13 cellular contexts compared by ENCODE assay signal in genomic region chr4:121421594-121421993, GRCh38. TPM values are rescaled to one million over a fixed set of nuclear protein-coding genes. Genes with fewer than 3 reads are reported as not detected.
A peak's percentile ranks its signal among the peaks of the same experiment; 100 is the strongest.
DNase-seq lines count a peak whose midpoint lies in the region; ATAC-seq, FAIRE-seq and TF ChIP-seq lines count a peak whose summit lies in the region.
"Had no signal": no experiment of that assay in that cellular context is flagged by ENCODE, and none has a peak within 500 bp of the region (broad histone marks: within the 10 kb centered on the region; RNA-seq: fewer than 3 reads in every experiment).

No MANE protein-coding gene starts in this region.

- H3K36me3 Mint-ChIP-seq in activated naive CD4-positive, alpha-beta T cell treated with anti-CD3 and anti-CD28 coated beads for 36 hours (ENCODE audit: low read depth), result no peaks in the 10 kb centered on the region
- H3K36me3 Mint-ChIP-seq: natural killer cell had no signal

- no peak overlapping the region for H3K4me3 Mint-ChIP-seq in activated naive CD4-positive, alpha-beta T cell treated with anti-CD3 and anti-CD28 coated beads for 36 hours
- H3K4me3 Mint-ChIP-seq: central memory CD8-positive, alpha-beta T cell; natural killer cell had no signal

- ATAC-seq in A549 (no peak), GM19035 (IDR thresholded peaks at IDR 0.05; ENCODE audit: unreplicated experiment) (no peak)
- ATAC-seq: natural killer cell had no signal

- no peak for FAIRE-seq in A549 (lab: Jason Lieb, UNC)

- H3K4me1 ChIP-seq in A549, result no peaks in the 10 kb centered on the region
- no peaks in the 10 kb centered on the region for H3K4me1 ChIP-seq in OCI-LY3 (ENCODE audit: low read length)

- no peaks in the 10 kb centered on the region for H3K36me3 ChIP-seq in OCI-LY3 (replicated peaks; ENCODE audit: low read depth, low read length)

- TF ChIP-seq EP300 in A549 (IDR thresholded peaks at IDR 0.05), result no peak

- H3K4me3 ChIP-seq in A549, result no peak overlapping the region
- H3K4me3 ChIP-seq in GM12865 (ENCODE audit: low read depth, low read length), result no peak overlapping the region
- H3K4me3 ChIP-seq in OCI-LY3 (ENCODE audit: low read length), result no peak overlapping the region
- no peak overlapping the region for H3K4me3 ChIP-seq in foreskin fibroblast (ENCODE audit: low read depth in 1 of 2, low read length in 2 of 2)

- TF ChIP-seq CTCF in A549 (IDR thresholded peaks at IDR 0.05), result peak; percentile 25; the same call in 1 of the 3 replicates
- TF ChIP-seq CTCF in GM12865 (IDR thresholded peaks at IDR 0.05; ENCODE audit: insufficient read depth, low read depth, low read length, missing control alignments), result peak; percentile 19
- TF ChIP-seq CTCF in OCI-LY3 (IDR thresholded peaks at IDR 0.05; ENCODE audit: low read depth, low read length), result peak; percentile 52
- peak; percentile 12 for TF ChIP-seq CTCF in foreskin fibroblast (IDR thresholded peaks at IDR 0.05; ENCODE audit: low read depth, low read length)

- TF ChIP-seq POLR2A in A549 (IDR thresholded peaks at IDR 0.05; ENCODE audit: low read length), result no peak

- peaks cover 6% of the 10 kb centered on the region; the same call in 1 of the 2 replicates for H3K27me3 ChIP-seq in OCI-LY3 (ENCODE audit: low read depth, low read length)

- CTCF ChIA-PET in A549 (lab: Yijun Ruan, JAX), result no interaction called here
- CTCF ChIA-PET in activated naive CD4-positive, alpha-beta T cell treated with anti-CD3 and anti-CD28 coated beads for 36 hours (lab: Charles Lee), result interaction anchor here (2.2 to 2.4 kb wide), 2 partner anchors 51 to 229 kb away, joined by 6 to 10 read pairs; no protein-coding TSS in a partner anchor

- no peak overlapping the region for H3K27ac Mint-ChIP-seq in activated naive CD4-positive, alpha-beta T cell treated with anti-CD3 and anti-CD28 coated beads for 36 hours
- H3K27ac Mint-ChIP-seq: natural killer cell had no signal

- DNase-seq in A549 (ENCODE audit: low read depth in 1 of 2, low spot score in 1 of 2), result no peak
- peak; percentile 10 for DNase-seq in GM12865 (ENCODE audit: low read depth)
- DNase-seq in foreskin fibroblast, result no peak
- DNase-seq in NCI-H1436 (lab: John Stamatoyannopoulos, UW), result no peak
- DNase-seq in activated gamma-delta T cell treated with Interleukin-2 at 50 U/mL for 16 hours, result no peak
- no peak for DNase-seq in activated naive CD4-positive, alpha-beta T cell treated with anti-CD3 and anti-CD28 coated beads for 36 hours
- DNase-seq: DMS79 treated with DMSO at 0.1 percent for 48 hours, KG1, natural killer cell, SIG-M5 had no signal

- H3K4me1 Mint-ChIP-seq in activated naive CD4-positive, alpha-beta T cell treated with anti-CD3 and anti-CD28 coated beads for 36 hours (ENCODE audit: low read depth), result no peaks in the 10 kb centered on the region
- H3K4me1 Mint-ChIP-seq: central memory CD8-positive, alpha-beta T cell; natural killer cell had no signal

- no peak overlapping the region for H2AFZ ChIP-seq in OCI-LY3 (ENCODE audit: low read depth, low read length)

- no peaks in the 10 kb centered on the region for H3K79me2 ChIP-seq in OCI-LY3 (ENCODE audit: low read length)

- 16% methylated on average over 4 of the region's 4 CpGs for WGBS in A549 (ENCODE audit: missing lambda C conversion rate)

- no peak overlapping the region for H3K9ac ChIP-seq in OCI-LY3 (ENCODE audit: low read length)

- H3K27ac ChIP-seq in A549, result no peak overlapping the region
- H3K27ac ChIP-seq in OCI-LY3 (ENCODE audit: low read length), result no peak overlapping the region

- no peaks in the 10 kb centered on the region for H3K9me3 ChIP-seq in A549
- no peaks in the 10 kb centered on the region for H3K9me3 ChIP-seq in OCI-LY3 (ENCODE audit: insufficient read depth, low read length)

- H3K4me2 ChIP-seq in A549 (no peak overlapping the region), OCI-LY3 (ENCODE audit: low read length) (no peak overlapping the region)

- intact Hi-C loops in activated naive CD4-positive, alpha-beta T cell treated with anti-CD3 and anti-CD28 coated beads for 36 hours (cut with micrococcal nuclease), result loop anchor here (5.0 kb wide), 1 partner anchor 49 kb away; no protein-coding TSS in a partner anchor

- no peak; a peak in 1 of 5 replicates for TF ChIP-seq RAD21 in A549 (conservative IDR thresholded peaks at IDR 0.05 in 1 of 2, IDR thresholded peaks at IDR 0.05 in 1 of 2)

- POLR2A ChIA-PET in A549 (lab: Yijun Ruan, JAX), result no interaction called here

- H3K27me3 Mint-ChIP-seq in activated naive CD4-positive, alpha-beta T cell treated with anti-CD3 and anti-CD28 coated beads for 36 hours (ENCODE audit: low read depth), result peaks cover 11% of the 10 kb centered on the region

- H3K9me3 Mint-ChIP-seq in activated naive CD4-positive, alpha-beta T cell treated with anti-CD3 and anti-CD28 coated beads for 36 hours, result no peaks in the 10 kb centered on the region
- H3K9me3 Mint-ChIP-seq: central memory CD8-positive, alpha-beta T cell had no signal

- no peaks in the 10 kb centered on the region for H4K20me1 ChIP-seq in OCI-LY3 (ENCODE audit: insufficient read depth, low read length)

TF ChIP-seq in A549, 52 proteins besides CTCF, POLR2A, EP300 and RAD21:
- TF ChIP-seq BCL3 (IDR thresholded peaks at IDR 0.05) (no peak), MAZ (IDR thresholded peaks at IDR 0.05; ENCODE audit: borderline replicate concordance, low read depth, low read length) (no peak), RCOR1 (IDR thresholded peaks at IDR 0.05; ENCODE audit: low read depth, low read length) (no peak), FOSB (CRISPR knock-in tag; IDR thresholded peaks at IDR 0.05) (no peak), ESRRA (IDR thresholded peaks at IDR 0.05; ENCODE audit: borderline replicate concordance, low read length) (no peak), RFX5 (IDR thresholded peaks at IDR 0.05) (no peak), HES2 (IDR thresholded peaks at IDR 0.05) (no peak), GATA3 (IDR thresholded peaks at IDR 0.05; ENCODE audit: borderline replicate concordance) (no peak), PHF8 (IDR thresholded peaks at IDR 0.05; ENCODE audit: borderline replicate concordance, low read depth) (no peak), EHF (CRISPR knock-in tag; IDR thresholded peaks at IDR 0.05) (no peak), KDM5A (IDR thresholded peaks at IDR 0.05) (no peak), CHD2 (IDR thresholded peaks at IDR 0.05; ENCODE audit: low read length, partially characterized antibody) (no peak), ZFP36 (IDR thresholded peaks at IDR 0.05; ENCODE audit: borderline replicate concordance, partially characterized antibody) (no peak), HMGXB4 (CRISPR knock-in tag; IDR thresholded peaks at IDR 0.05; ENCODE audit: borderline replicate concordance) (no peak), HOXA7 (CRISPR knock-in tag; IDR thresholded peaks at IDR 0.05) (no peak), ZC3H11A (IDR thresholded peaks at IDR 0.05) (no peak), CHD4 (IDR thresholded peaks at IDR 0.05; ENCODE audit: borderline replicate concordance) (no peak), SREBF2 (IDR thresholded peaks at IDR 0.05) (no peak), CBX8 (IDR thresholded peaks at IDR 0.05) (no peak)

RNA-seq across cellular contexts. Expression of gene QRFPR, which starts 40.8 kb away (rescaled TPM):
- polyA plus RNA-seq in A549 (2011; rRNA removed), result not detected in 2 replicates
- polyA plus RNA-seq in A549 (2012; cell fraction: cytosol; rRNA removed), result not detected in 2 replicates
- polyA plus RNA-seq in A549 (2012; cell fraction: nucleus; rRNA removed), result not detected in 2 replicates
- 0.08 TPM in 1 of 3 replicates, not detected in the others for polyA plus RNA-seq in A549 (2017; fragmentation: RNase III; extraction: RNeasy Plus Mini Kit Qiagen cat#74134 plus additional on column Dnase treatment)
- polyA minus RNA-seq in A549 (2011; rRNA and poly(A)+ RNA removed), result not detected in 2 replicates
- total RNA-seq in activated naive CD4-positive, alpha-beta T cell treated with anti-CD3 and anti-CD28 coated beads for 36 hours, result not detected
- total RNA-seq: natural killer cell had no signal
